23 cellular contexts compared by ENCODE assay signal in the genomic region with DNA sequence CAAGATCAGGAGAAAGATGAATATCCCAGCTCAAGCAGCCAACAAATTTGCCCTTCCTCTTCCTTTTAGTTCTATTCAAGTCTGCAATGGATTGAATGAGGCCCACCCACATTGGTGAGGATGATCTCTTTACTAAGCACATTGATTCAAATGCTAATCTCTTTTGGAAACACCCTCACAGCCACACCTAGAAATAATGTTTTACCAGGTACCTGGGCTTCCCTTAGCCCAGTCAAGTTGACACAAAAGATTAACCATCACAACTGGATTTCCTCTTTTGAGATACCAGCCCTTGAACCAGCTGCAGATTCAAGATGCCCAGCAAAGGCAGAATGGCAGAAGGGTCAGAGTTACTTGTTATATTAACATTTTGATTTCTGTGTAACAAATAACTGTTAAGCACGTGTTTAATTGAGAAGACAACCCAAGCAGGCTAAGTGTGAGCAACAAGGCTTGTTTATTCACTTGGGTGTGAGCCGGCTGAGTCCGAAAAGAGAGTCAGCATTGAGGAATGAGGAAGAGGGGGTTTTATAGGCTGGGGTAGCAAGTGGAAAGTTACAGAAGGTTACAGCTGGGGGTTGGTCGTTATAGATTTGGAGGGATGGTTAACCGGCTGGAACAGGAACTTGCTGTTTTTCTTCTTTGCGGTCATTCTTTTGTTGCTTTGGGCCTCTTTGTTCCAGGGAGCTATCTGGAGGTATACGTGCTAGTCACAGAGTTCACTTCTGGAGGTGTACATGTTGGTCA.
DNase-seq lines count a peak whose midpoint lies in the region; ATAC-seq, FAIRE-seq and TF ChIP-seq lines count a peak whose summit lies in the region.
"Had no signal": no experiment of that assay in that cellular context is flagged by ENCODE, and none has a peak within 500 bp of the region (broad histone marks: within the 10 kb centered on the region; RNA-seq: fewer than 3 reads in every experiment).

No MANE protein-coding gene starts in this region.

- no peak overlapping the region for H3K27ac Mint-ChIP-seq in activated T-helper 2 cell treated with anti-CD3 and anti-CD28 coated beads, Interferon-gamma antibody, Interleukin-2, Interleukin-4, amounts not matched to agents 10 μg/mL and 5 μg/mL and 100 μg/mL, durations not matched to agents 14 hours and 24 hours and 36 hours
- H3K27ac Mint-ChIP-seq: activated naive CD4-positive, alpha-beta T cell treated with anti-CD3 and anti-CD28 coated beads, Interleukin-2, amount 50 U/mL, for 72 hours; brain; dendritic cell treated with granulocyte-macrophage colony-stimulating factor and Interleukin-4, amounts not matched to agents 40 ng/mL and 50 ng/mL, for 4 days; stimulated activated naive B cell treated with anti-CD40 and anti-IgM and Interleukin-4, amounts not matched to agents 10 μg/mL and 1 μg/mL and 100 μg/mL, for 72 hours had no signal

- no peak for TF ChIP-seq CTCF in kidney epithelial cell (IDR thresholded peaks at IDR 0.05; ENCODE audit: insufficient read depth, low read length, poor library complexity, severe bottlenecking)

- H3K27me3 Mint-ChIP-seq in activated T-helper 2 cell treated with anti-CD3 and anti-CD28 coated beads, Interferon-gamma antibody, Interleukin-2, Interleukin-4, amounts not matched to agents 10 μg/mL and 5 μg/mL and 100 μg/mL, durations not matched to agents 14 hours and 24 hours and 36 hours (ENCODE audit: low read depth) = no peaks in the 10 kb centered on the region
- H3K27me3 Mint-ChIP-seq: dendritic cell treated with granulocyte-macrophage colony-stimulating factor and Interleukin-4, amounts not matched to agents 40 ng/mL and 50 ng/mL, for 4 days had no signal

- intact Hi-C loops in activated T-helper 2 cell treated with anti-CD3 and anti-CD28 coated beads, Interferon-gamma antibody, Interleukin-2, Interleukin-4, amounts not matched to agents 10 μg/mL and 5 μg/mL and 100 μg/mL, durations not matched to agents 14 hours and 24 hours and 36 hours (cut with micrococcal nuclease) = no loop called here

- H3K36me3 ChIP-seq in kidney epithelial cell (ENCODE audit: control insufficient read depth, insufficient read depth, low read length) = no peaks in the 10 kb centered on the region
- H3K36me3 ChIP-seq: left ventricle myocardium inferior, neutrophil, right atrium auricular region, tibial artery had no signal

- H3K36me3 Mint-ChIP-seq in activated T-helper 2 cell treated with anti-CD3 and anti-CD28 coated beads, Interferon-gamma antibody, Interleukin-2, Interleukin-4, amounts not matched to agents 10 μg/mL and 5 μg/mL and 100 μg/mL, durations not matched to agents 14 hours and 24 hours and 36 hours (ENCODE audit: low read depth) = no peaks in the 10 kb centered on the region
- H3K36me3 Mint-ChIP-seq: activated naive CD4-positive, alpha-beta T cell treated with anti-CD3 and anti-CD28 coated beads, Interleukin-2, amount 50 U/mL, for 72 hours; brain; stimulated activated naive B cell treated with anti-CD40 and anti-IgM and Interleukin-4, amounts not matched to agents 10 μg/mL and 1 μg/mL and 100 μg/mL, for 72 hours had no signal

- no peaks in the 10 kb centered on the region for H3K4me1 Mint-ChIP-seq in activated T-helper 2 cell treated with anti-CD3 and anti-CD28 coated beads, Interferon-gamma antibody, Interleukin-2, Interleukin-4, amounts not matched to agents 10 μg/mL and 5 μg/mL and 100 μg/mL, durations not matched to agents 14 hours and 24 hours and 36 hours (ENCODE audit: low read depth)
- H3K4me1 Mint-ChIP-seq: stimulated activated naive B cell treated with anti-CD40 and anti-IgM and Interleukin-4, amounts not matched to agents 10 μg/mL and 1 μg/mL and 100 μg/mL, for 72 hours had no signal

- no peak overlapping the region for H3K4me3 Mint-ChIP-seq in activated T-helper 2 cell treated with anti-CD3 and anti-CD28 coated beads, Interferon-gamma antibody, Interleukin-2, Interleukin-4, amounts not matched to agents 10 μg/mL and 5 μg/mL and 100 μg/mL, durations not matched to agents 14 hours and 24 hours and 36 hours (ENCODE audit: low read depth)
- H3K4me3 Mint-ChIP-seq: brain; dendritic cell treated with granulocyte-macrophage colony-stimulating factor and Interleukin-4, amounts not matched to agents 40 ng/mL and 50 ng/mL, for 4 days; stimulated activated naive B cell treated with anti-CD40 and anti-IgM and Interleukin-4, amounts not matched to agents 10 μg/mL and 1 μg/mL and 100 μg/mL, for 72 hours had no signal

- DNase-seq in KBM-7 = peak; percentile 88
- peak; percentile 24 for DNase-seq in astrocyte of the hippocampus (ENCODE audit: low read depth, low spot score)
- DNase-seq in kidney epithelial cell (ENCODE audit: low read depth) = peak; percentile 71
- peak; percentile 67 for DNase-seq in urothelium cell line (ENCODE audit: low spot score)
- DNase-seq in activated T-helper 2 cell treated with anti-CD3 and anti-CD28 coated beads, Interferon-gamma antibody, Interleukin-2, Interleukin-4, amounts not matched to agents 10 μg/mL and 5 μg/mL and 100 μg/mL, durations not matched to agents 14 hours and 24 hours and 36 hours (ENCODE audit: low spot score) = no peak
- no peak for DNase-seq in stimulated activated CD4-positive, alpha-beta T cell treated with anti-CD3 and anti-CD28 coated beads, Interleukin-4, amount 100 ng/mL, for 4 hours
- DNase-seq: activated CD4-positive, CD25-positive, alpha-beta regulatory T cell treated with anti-CD3 and anti-CD28 coated beads, Interleukin-2, amount 50 U/mL, for 72 hours; left ventricle myocardium inferior; MM.1S; NCI-H187 treated with DMSO at 0.1 percent for 48 hours; NCI-H226; stimulated activated naive B cell treated with anti-CD40 and anti-IgM and Interleukin-4, amounts not matched to agents 10 μg/mL and 1 μg/mL and 100 μg/mL, for 72 hours; T-helper 9 cell; tibial artery had no signal

- H3K4me3 ChIP-seq in kidney epithelial cell (ENCODE audit: low read depth, low read length) = no peak overlapping the region
- H3K4me3 ChIP-seq: left ventricle myocardium inferior, right atrium auricular region, tibial artery had no signal

- no peaks in the 10 kb centered on the region for H3K27me3 ChIP-seq in kidney epithelial cell (ENCODE audit: control insufficient read depth, insufficient read depth, low read length)
- H3K27me3 ChIP-seq: right atrium auricular region, tibial artery had no signal

- peak; percentile 94 for FAIRE-seq in urothelium cell line (lab: Jason Lieb, UNC)
- FAIRE-seq: D721Med, HepG2 had no signal

- in situ Hi-C loops in KBM-7 (cut with MboI; ENCODE audit: low pct_unique_long_range_greater_than_20kb, low sequenced_read_pairs) = no loop called here

- no peaks in the 10 kb centered on the region for H3K9me3 Mint-ChIP-seq in activated T-helper 2 cell treated with anti-CD3 and anti-CD28 coated beads, Interferon-gamma antibody, Interleukin-2, Interleukin-4, amounts not matched to agents 10 μg/mL and 5 μg/mL and 100 μg/mL, durations not matched to agents 14 hours and 24 hours and 36 hours

- ATAC-seq in HG02759 (IDR thresholded peaks at IDR 0.05; ENCODE audit: unreplicated experiment) = no peak
- ATAC-seq: activated naive CD4-positive, alpha-beta T cell treated with anti-CD3 and anti-CD28 coated beads, Interleukin-2, amount 50 U/mL, for 72 hours; HepG2; SK-N-SH treated with all-trans-retinoic acid at 6 μM for 48 hours; stimulated activated naive B cell treated with anti-CD40 and anti-IgM and Interleukin-4, amounts not matched to agents 10 μg/mL and 1 μg/mL and 100 μg/mL, for 72 hours had no signal

Comparison
In these comparisons a context has a peak if more than half of its experiments do, and no peak if none do; other contexts are left out.
1. DNase-seq: peak in KBM-7 (single experiment), astrocyte of the hippocampus (single experiment), kidney epithelial cell (single experiment) and urothelium cell line (single experiment); none in activated T-helper 2 cell treated with anti-CD3 and anti-CD28 coated beads, Interferon-gamma antibody, Interleukin-2, Interleukin-4, amounts not matched to agents 10 μg/mL and 5 μg/mL and 100 μg/mL, durations not matched to agents 14 hours and 24 hours and 36 hours (single experiment) and stimulated activated CD4-positive, alpha-beta T cell treated with anti-CD3 and anti-CD28 coated beads, Interleukin-4, amount 100 ng/mL, for 4 hours (0 of 2).